1 cellular context compared by ENCODE assay signal in the genomic region with DNA sequence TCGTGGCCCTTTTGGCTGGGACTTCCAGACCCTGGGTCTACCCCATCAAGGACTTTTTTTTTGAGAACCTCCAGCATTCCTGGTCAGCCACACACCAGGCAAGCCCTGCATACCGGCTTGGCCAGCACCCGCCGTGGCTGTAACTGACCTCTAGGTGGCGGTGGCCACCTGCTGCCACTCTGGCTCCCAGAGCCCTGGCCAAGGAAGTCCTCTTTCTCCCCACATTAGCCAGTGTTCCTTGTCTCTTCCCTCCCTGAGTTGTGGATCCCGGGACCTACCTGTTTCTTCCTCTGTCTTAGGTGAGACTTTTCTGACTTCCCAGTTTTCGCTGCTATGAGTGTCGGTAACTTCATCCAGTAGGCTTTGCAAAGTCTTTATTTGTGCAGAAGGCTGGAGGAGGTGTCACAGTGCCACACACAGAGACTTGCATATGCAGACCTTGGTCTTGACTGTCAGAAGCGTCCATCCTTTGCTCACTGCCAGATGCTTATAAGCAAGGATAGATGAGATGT.
A peak's percentile ranks its signal among the peaks of the same experiment; 100 is the strongest.
TF ChIP-seq lines count a peak whose summit lies in the region.

No MANE protein-coding gene starts in this region.

TF ChIP-seq in HepG2, 621 proteins besides CTCF, POLR2A, EP300 and RAD21 (continued from another document and continues in another):
- TF ChIP-seq ZNF547 (CRISPR knock-in tag; IDR thresholded peaks at IDR 0.05) (no peak), ZNF12 (CRISPR knock-in tag; IDR thresholded peaks at IDR 0.05) (no peak), ZNF543 (CRISPR knock-in tag; IDR thresholded peaks at IDR 0.05) (no peak), NFE2 (CRISPR knock-in tag; IDR thresholded peaks at IDR 0.05) (no peak), ZNF121 (CRISPR knock-in tag; IDR thresholded peaks at IDR 0.05) (no peak), ZNF761 (CRISPR knock-in tag; conservative IDR thresholded peaks at IDR 0.05) (no peak), ZNF777 (CRISPR knock-in tag; IDR thresholded peaks at IDR 0.05) (no peak), ZFP82 (CRISPR knock-in tag; IDR thresholded peaks at IDR 0.05; ENCODE audit: borderline replicate concordance) (no peak), PHF5A (CRISPR knock-in tag; IDR thresholded peaks at IDR 0.05; ENCODE audit: low read depth, unreplicated experiment) (no peak), ZNF773 (CRISPR knock-in tag; IDR thresholded peaks at IDR 0.05; ENCODE audit: borderline replicate concordance) (no peak), ZNF891 (CRISPR knock-in tag; IDR thresholded peaks at IDR 0.05) (no peak), ZFP37 (CRISPR knock-in tag; IDR thresholded peaks at IDR 0.05; ENCODE audit: borderline replicate concordance) (no peak), SRSF9 (IDR thresholded peaks at IDR 0.05; ENCODE audit: borderline replicate concordance, insufficient read depth, low read depth, low read length, poor library complexity, severe bottlenecking) (no peak), XBP1 (CRISPR knock-in tag; IDR thresholded peaks at IDR 0.05) (no peak), ZNF768 (CRISPR knock-in tag; IDR thresholded peaks at IDR 0.05) (no peak), SSRP1 (CRISPR knock-in tag; IDR thresholded peaks at IDR 0.05) (peak; percentile 79; the same call in 1 of the 2 replicates), ZNF17 (CRISPR knock-in tag; IDR thresholded peaks at IDR 0.05) (no peak), ZNF263 (CRISPR knock-in tag; IDR thresholded peaks at IDR 0.05) (peak; percentile 25; the same call in 1 of the 2 replicates), ZNF615 (CRISPR knock-in tag; IDR thresholded peaks at IDR 0.05; ENCODE audit: borderline replicate concordance) (no peak), FOXJ3 (CRISPR knock-in tag; IDR thresholded peaks at IDR 0.05; ENCODE audit: borderline replicate concordance) (no peak), TOE1 (CRISPR knock-in tag; IDR thresholded peaks at IDR 0.05) (no peak), ATF7 (IDR thresholded peaks at IDR 0.05) (no peak), ATF7 (CRISPR knock-in tag; IDR thresholded peaks at IDR 0.05) (no peak), ZNF235 (CRISPR knock-in tag; IDR thresholded peaks at IDR 0.05; ENCODE audit: borderline replicate concordance) (no peak), NFKB2 (CRISPR knock-in tag; IDR thresholded peaks at IDR 0.05; ENCODE audit: borderline replicate concordance) (peak; percentile 77; the same call in 1 of the 2 replicates), HNF4A (CRISPR knock-in tag; IDR thresholded peaks at IDR 0.05) (no peak), GTF3A (CRISPR knock-in tag; conservative IDR thresholded peaks at IDR 0.05) (no peak), ZNF598 (CRISPR knock-in tag; IDR thresholded peaks at IDR 0.05; ENCODE audit: borderline replicate concordance) (peak; percentile 78; the same call in 1 of the 2 replicates), PAX8 (CRISPR knock-in tag; IDR thresholded peaks at IDR 0.05; ENCODE audit: borderline replicate concordance) (no peak), ZNF557 (CRISPR knock-in tag; IDR thresholded peaks at IDR 0.05) (no peak), ZNF451 (CRISPR knock-in tag; IDR thresholded peaks at IDR 0.05) (no peak), TGIF2 (CRISPR knock-in tag; IDR thresholded peaks at IDR 0.05) (peak; percentile 47; the same call in 1 of the 2 replicates), MTA3 (CRISPR knock-in tag; IDR thresholded peaks at IDR 0.05) (no peak), CENPX (CRISPR knock-in tag; IDR thresholded peaks at IDR 0.05) (no peak), KLF6 (CRISPR knock-in tag; IDR thresholded peaks at IDR 0.05) (no peak), FOXP1 (IDR thresholded peaks at IDR 0.05) (no peak), FOXP1 (CRISPR knock-in tag; IDR thresholded peaks at IDR 0.05) (no peak), HDAC1 (CRISPR knock-in tag; IDR thresholded peaks at IDR 0.05) (no peak), ZNF749 (CRISPR knock-in tag; IDR thresholded peaks at IDR 0.05; ENCODE audit: borderline replicate concordance) (no peak), HOXA7 (CRISPR knock-in tag; IDR thresholded peaks at IDR 0.05) (no peak), SUZ12 (IDR thresholded peaks at IDR 0.05; ENCODE audit: low read depth, low read length) (no peak), ZNF839 (CRISPR knock-in tag; IDR thresholded peaks at IDR 0.05; ENCODE audit: borderline replicate concordance) (peak; percentile 53; the same call in 1 of the 2 replicates), RNF2 (conservative IDR thresholded peaks at IDR 0.05; ENCODE audit: low read depth) (no peak), FOXC1 (CRISPR knock-in tag; IDR thresholded peaks at IDR 0.05; ENCODE audit: borderline replicate concordance) (no peak), POLR2AphosphoS5 (IDR thresholded peaks at IDR 0.05; ENCODE audit: low read depth, low read length) (no peak), AHR (CRISPR knock-in tag; IDR thresholded peaks at IDR 0.05) (peak; percentile 39; the same call in 1 of the 2 replicates), MEF2D (CRISPR knock-in tag; IDR thresholded peaks at IDR 0.05) (no peak), RFX3 (CRISPR knock-in tag; IDR thresholded peaks at IDR 0.05) (no peak), ZNF619 (CRISPR knock-in tag; IDR thresholded peaks at IDR 0.05) (0 out of 2 replicates have a peak, but pooled peaks have one; percentile 22), ZNF766 (CRISPR knock-in tag; IDR thresholded peaks at IDR 0.05; ENCODE audit: borderline replicate concordance) (no peak), ZNF44 (CRISPR knock-in tag; IDR thresholded peaks at IDR 0.05) (no peak), ZNF552 (CRISPR knock-in tag; IDR thresholded peaks at IDR 0.05; ENCODE audit: borderline replicate concordance) (no peak), NKX3-1 (CRISPR knock-in tag; IDR thresholded peaks at IDR 0.05) (no peak), POLR2G (IDR thresholded peaks at IDR 0.05; ENCODE audit: low read depth, low read length) (no peak), ZNF501 (CRISPR knock-in tag; IDR thresholded peaks at IDR 0.05) (no peak), ZNF224 (CRISPR knock-in tag; IDR thresholded peaks at IDR 0.05) (no peak), ZNF724P (CRISPR knock-in tag; IDR thresholded peaks at IDR 0.05; ENCODE audit: borderline replicate concordance) (no peak), CREB1 (IDR thresholded peaks at IDR 0.05) (no peak), CREB1 (CRISPR knock-in tag; IDR thresholded peaks at IDR 0.05) (no peak), STAG1 (CRISPR knock-in tag; IDR thresholded peaks at IDR 0.05) (peak; percentile 100)
- TF ChIP-seq, protein P1, sequence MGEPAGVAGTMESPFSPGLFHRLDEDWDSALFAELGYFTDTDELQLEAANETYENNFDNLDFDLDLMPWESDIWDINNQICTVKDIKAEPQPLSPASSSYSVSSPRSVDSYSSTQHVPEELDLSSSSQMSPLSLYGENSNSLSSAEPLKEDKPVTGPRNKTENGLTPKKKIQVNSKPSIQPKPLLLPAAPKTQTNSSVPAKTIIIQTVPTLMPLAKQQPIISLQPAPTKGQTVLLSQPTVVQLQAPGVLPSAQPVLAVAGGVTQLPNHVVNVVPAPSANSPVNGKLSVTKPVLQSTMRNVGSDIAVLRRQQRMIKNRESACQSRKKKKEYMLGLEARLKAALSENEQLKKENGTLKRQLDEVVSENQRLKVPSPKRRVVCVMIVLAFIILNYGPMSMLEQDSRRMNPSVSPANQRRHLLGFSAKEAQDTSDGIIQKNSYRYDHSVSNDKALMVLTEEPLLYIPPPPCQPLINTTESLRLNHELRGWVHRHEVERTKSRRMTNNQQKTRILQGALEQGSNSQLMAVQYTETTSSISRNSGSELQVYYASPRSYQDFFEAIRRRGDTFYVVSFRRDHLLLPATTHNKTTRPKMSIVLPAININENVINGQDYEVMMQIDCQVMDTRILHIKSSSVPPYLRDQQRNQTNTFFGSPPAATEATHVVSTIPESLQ (CRISPR knock-in tag; conservative IDR thresholded peaks at IDR 0.05): no peak
- TF ChIP-seq, protein P2, sequence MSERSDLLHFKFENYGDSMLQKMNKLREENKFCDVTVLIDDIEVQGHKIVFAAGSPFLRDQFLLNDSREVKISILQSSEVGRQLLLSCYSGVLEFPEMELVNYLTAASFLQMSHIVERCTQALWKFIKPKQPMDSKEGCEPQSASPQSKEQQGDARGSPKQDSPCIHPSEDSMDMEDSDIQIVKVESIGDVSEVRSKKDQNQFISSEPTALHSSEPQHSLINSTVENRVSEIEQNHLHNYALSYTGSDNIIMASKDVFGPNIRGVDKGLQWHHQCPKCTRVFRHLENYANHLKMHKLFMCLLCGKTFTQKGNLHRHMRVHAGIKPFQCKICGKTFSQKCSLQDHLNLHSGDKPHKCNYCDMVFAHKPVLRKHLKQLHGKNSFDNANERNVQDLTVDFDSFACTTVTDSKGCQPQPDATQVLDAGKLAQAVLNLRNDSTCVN (CRISPR knock-in tag; IDR thresholded peaks at IDR 0.05; ENCODE audit: borderline replicate concordance): no peak; the same call in 1 of the 2 replicates
- TF ChIP-seq, protein P3, sequence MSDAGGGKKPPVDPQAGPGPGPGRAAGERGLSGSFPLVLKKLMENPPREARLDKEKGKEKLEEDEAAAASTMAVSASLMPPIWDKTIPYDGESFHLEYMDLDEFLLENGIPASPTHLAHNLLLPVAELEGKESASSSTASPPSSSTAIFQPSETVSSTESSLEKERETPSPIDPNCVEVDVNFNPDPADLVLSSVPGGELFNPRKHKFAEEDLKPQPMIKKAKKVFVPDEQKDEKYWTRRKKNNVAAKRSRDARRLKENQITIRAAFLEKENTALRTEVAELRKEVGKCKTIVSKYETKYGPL (CRISPR knock-in tag; IDR thresholded peaks at IDR 0.05): no peak
- TF ChIP-seq, protein P4, sequence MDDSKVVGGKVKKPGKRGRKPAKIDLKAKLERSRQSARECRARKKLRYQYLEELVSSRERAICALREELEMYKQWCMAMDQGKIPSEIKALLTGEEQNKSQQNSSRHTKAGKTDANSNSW (CRISPR knock-in tag; IDR thresholded peaks at IDR 0.05; ENCODE audit: borderline replicate concordance): no peak
- TF ChIP-seq, protein P5, sequence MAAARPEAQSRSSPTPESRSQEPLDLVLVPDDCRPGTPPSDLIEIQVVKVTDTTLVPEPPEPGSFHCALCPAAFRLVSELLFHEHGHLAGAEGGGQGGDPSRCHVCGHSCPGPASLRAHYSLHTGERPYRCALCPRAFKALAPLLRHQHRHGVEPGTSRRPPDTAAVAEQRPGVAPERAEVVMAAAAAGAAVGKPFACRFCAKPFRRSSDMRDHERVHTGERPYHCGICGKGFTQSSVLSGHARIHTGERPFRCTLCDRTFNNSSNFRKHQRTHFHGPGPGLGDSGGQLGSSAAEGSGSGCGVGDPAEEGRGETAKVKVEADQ (CRISPR knock-in tag; IDR thresholded peaks at IDR 0.05; ENCODE audit: borderline replicate concordance): no peak
- TF ChIP-seq, protein P6, sequence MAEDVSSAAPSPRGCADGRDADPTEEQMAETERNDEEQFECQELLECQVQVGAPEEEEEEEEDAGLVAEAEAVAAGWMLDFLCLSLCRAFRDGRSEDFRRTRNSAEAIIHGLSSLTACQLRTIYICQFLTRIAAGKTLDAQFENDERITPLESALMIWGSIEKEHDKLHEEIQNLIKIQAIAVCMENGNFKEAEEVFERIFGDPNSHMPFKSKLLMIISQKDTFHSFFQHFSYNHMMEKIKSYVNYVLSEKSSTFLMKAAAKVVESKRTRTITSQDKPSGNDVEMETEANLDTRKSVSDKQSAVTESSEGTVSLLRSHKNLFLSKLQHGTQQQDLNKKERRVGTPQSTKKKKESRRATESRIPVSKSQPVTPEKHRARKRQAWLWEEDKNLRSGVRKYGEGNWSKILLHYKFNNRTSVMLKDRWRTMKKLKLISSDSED (CRISPR knock-in tag; IDR thresholded peaks at IDR 0.05): no peak
- TF ChIP-seq, protein P7, sequence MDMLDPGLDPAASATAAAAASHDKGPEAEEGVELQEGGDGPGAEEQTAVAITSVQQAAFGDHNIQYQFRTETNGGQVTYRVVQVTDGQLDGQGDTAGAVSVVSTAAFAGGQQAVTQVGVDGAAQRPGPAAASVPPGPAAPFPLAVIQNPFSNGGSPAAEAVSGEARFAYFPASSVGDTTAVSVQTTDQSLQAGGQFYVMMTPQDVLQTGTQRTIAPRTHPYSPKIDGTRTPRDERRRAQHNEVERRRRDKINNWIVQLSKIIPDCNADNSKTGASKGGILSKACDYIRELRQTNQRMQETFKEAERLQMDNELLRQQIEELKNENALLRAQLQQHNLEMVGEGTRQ (IDR thresholded peaks at IDR 0.05; ENCODE audit: low read depth, low read length): no peak
- TF ChIP-seq, protein P7 (CRISPR knock-in tag; IDR thresholded peaks at IDR 0.05; ENCODE audit: borderline replicate concordance): no peak
- TF ChIP-seq, protein P8, sequence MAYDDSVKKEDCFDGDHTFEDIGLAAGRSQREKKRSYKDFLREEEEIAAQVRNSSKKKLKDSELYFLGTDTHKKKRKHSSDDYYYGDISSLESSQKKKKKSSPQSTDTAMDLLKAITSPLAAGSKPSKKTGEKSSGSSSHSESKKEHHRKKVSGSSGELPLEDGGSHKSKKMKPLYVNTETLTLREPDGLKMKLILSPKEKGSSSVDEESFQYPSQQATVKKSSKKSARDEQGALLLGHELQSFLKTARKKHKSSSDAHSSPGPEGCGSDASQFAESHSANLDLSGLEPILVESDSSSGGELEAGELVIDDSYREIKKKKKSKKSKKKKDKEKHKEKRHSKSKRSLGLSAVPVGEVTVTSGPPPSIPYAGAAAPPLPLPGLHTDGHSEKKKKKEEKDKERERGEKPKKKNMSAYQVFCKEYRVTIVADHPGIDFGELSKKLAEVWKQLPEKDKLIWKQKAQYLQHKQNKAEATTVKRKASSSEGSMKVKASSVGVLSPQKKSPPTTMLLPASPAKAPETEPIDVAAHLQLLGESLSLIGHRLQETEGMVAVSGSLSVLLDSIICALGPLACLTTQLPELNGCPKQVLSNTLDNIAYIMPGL (CRISPR knock-in tag; IDR thresholded peaks at IDR 0.05; ENCODE audit: borderline replicate concordance in 1 of 2, low read depth in 1 of 2): peak in 1 of 2 experiments; percentile 20; a peak in 1 of 4 replicates
- TF ChIP-seq, protein P9, sequence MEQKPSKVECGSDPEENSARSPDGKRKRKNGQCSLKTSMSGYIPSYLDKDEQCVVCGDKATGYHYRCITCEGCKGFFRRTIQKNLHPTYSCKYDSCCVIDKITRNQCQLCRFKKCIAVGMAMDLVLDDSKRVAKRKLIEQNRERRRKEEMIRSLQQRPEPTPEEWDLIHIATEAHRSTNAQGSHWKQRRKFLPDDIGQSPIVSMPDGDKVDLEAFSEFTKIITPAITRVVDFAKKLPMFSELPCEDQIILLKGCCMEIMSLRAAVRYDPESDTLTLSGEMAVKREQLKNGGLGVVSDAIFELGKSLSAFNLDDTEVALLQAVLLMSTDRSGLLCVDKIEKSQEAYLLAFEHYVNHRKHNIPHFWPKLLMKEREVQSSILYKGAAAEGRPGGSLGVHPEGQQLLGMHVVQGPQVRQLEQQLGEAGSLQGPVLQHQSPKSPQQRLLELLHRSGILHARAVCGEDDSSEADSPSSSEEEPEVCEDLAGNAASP (CRISPR knock-in tag; IDR thresholded peaks at IDR 0.05; ENCODE audit: borderline replicate concordance): peak; percentile 36; the same call in 1 of the 2 replicates
